ENCODE assay signal across 27 cellular contexts in the genomic region with DNA sequence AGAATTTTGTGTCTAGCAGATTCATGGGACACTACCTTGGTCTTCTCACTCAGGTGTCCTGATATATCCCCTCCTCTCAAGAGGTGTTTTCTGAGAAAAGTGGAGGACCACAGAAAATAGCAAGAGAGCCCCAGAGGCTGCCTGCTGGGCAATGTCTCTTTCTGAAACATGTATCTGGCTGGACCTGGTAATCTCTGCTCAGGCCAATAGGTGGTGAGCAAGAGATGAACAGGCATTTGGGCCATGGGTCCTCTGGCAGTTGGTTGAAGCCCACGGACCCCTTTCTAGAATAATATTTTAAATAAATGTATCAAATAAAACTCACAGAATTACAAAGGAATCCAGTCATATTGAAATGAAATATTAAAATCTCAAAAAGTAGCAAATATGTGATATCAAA. TPM values are rescaled to one million over a fixed set of nuclear protein-coding genes. Genes with fewer than 3 reads are reported as not detected.
A peak's percentile ranks its signal among the peaks of the same experiment; 100 is the strongest.
DNase-seq lines count a peak whose midpoint lies in the region; ATAC-seq, FAIRE-seq and TF ChIP-seq lines count a peak whose summit lies in the region.
"Had no signal": no experiment of that assay in that cellular context is flagged by ENCODE, and none has a peak within 500 bp of the region (broad histone marks: within the 10 kb centered on the region; RNA-seq: fewer than 3 reads in every experiment).

No MANE protein-coding gene starts in this region.

- H3K36me3 ChIP-seq in bronchial epithelial cell (ENCODE audit: control insufficient read depth, insufficient read depth, low read length), result no peaks in the 10 kb centered on the region
- H3K36me3 ChIP-seq: esophagus muscularis mucosa, thyroid gland had no signal

- no peak for FAIRE-seq in bronchial epithelial cell (lab: Jason Lieb, UNC)
- FAIRE-seq in GM12891 (lab: Jason Lieb, UNC), result no peak
- FAIRE-seq: colon had no signal

- ATAC-seq in foreskin keratinocyte, result no peak
- ATAC-seq: activated CD8-positive, alpha-beta T cell treated with anti-CD3 and anti-CD28 coated beads, Interleukin-2, amount 10 ng/mL, durations not matched to agents 7 days and 5 days; stimulated activated naive CD8-positive, alpha-beta T cell treated with anti-CD3 and anti-CD28 coated beads, Interleukin-15, amount 100 ng/mL, for 72 hours had no signal

- no peak overlapping the region for H3K27ac ChIP-seq in C4-2B
- H3K27ac ChIP-seq in foreskin keratinocyte, result no peak overlapping the region
- H3K27ac ChIP-seq: esophagus muscularis mucosa, KMS-11, thyroid gland had no signal

- H3K27me3 ChIP-seq in bronchial epithelial cell (ENCODE audit: control insufficient read depth, insufficient read depth, low read length) (no peaks in the 10 kb centered on the region), foreskin keratinocyte (peaks cover 3% of the 10 kb centered on the region)
- H3K27me3 ChIP-seq: esophagus muscularis mucosa, thyroid gland had no signal

- peaks cover 3% of the 10 kb centered on the region for H3K4me1 ChIP-seq in foreskin keratinocyte

- H3K4me3 ChIP-seq in LNCaP clone FGC (ENCODE audit: low read depth, low read length), result no peak overlapping the region
- H3K4me3 ChIP-seq in bronchial epithelial cell (ENCODE audit: low read depth, low read length), result no peak overlapping the region
- H3K4me3 ChIP-seq: esophagus muscularis mucosa, thyroid gland had no signal

- TF ChIP-seq POLR2A in GM12891 (IDR thresholded peaks at IDR 0.05; ENCODE audit: low read depth, low read length), result no peak

- TF ChIP-seq CTCF in C4-2B (conservative IDR thresholded peaks at IDR 0.05) (peak; percentile 13; the same call in 1 of the 2 replicates), LNCaP clone FGC (IDR thresholded peaks at IDR 0.05; ENCODE audit: control insufficient read depth, extremely low read depth, insufficient read depth) (0 out of 2 replicates have a peak, but pooled peaks have one; percentile 8), bronchial epithelial cell (IDR thresholded peaks at IDR 0.05; ENCODE audit: insufficient read depth, low read length, severe bottlenecking) (peak; percentile 13), foreskin keratinocyte (conservative IDR thresholded peaks at IDR 0.05) (peak; percentile 43)

- no peak for DNase-seq in LNCaP clone FGC (ENCODE audit: low read depth)
- DNase-seq in bronchial epithelial cell (ENCODE audit: low read depth), result no peak
- DNase-seq in foreskin keratinocyte, result no peak
- no peak for DNase-seq in kidney tubule cell (ENCODE audit: low spot score)
- DNase-seq in HuH-7.5 (ENCODE audit: low spot score), result no peak
- no peak for DNase-seq in GM12891 (ENCODE audit: insufficient read length, low spot score)
- no peak for DNase-seq in NCI-H510A (lab: John Stamatoyannopoulos, UW)
- DNase-seq: activated CD4-positive, CD25-positive, alpha-beta regulatory T cell treated with anti-CD3 and anti-CD28 coated beads, Interleukin-2, amount 50 U/mL, for 72 hours; activated CD8-positive, alpha-beta T cell treated with anti-CD3 and anti-CD28 coated beads, Interleukin-2, amount 10 ng/mL, durations not matched to agents 7 days and 5 days; activated effector memory CD4-positive, alpha-beta T cell treated with anti-CD3 and anti-CD28 coated beads, Interleukin-2, amount 50 U/mL, for 16 hours; activated T-cell treated with anti-CD3 and anti-CD28 coated beads for 4 hours; effector memory CD4-positive, alpha-beta T cell; kidney glomerular epithelial cell; NCI-H1694 treated with DMSO at 0.1 percent for 48 hours; NCI-H2171 treated with DMSO at 0.1 percent for 48 hours; NCI-H526 treated with DMSO at 0.1 percent for 48 hours; stimulated activated naive CD8-positive, alpha-beta T cell treated with anti-CD3 and anti-CD28 coated beads, Interleukin-15, amount 100 ng/mL, for 72 hours; thyroid gland had no signal

TF ChIP-seq in GM12891, 5 proteins besides CTCF, POLR2A, EP300 and RAD21:
- no peak for TF ChIP-seq PAX5 (IDR thresholded peaks at IDR 0.05; ENCODE audit: insufficient read depth, low read length, severe bottlenecking)
- no peak for TF ChIP-seq SPI1 (IDR thresholded peaks at IDR 0.05; ENCODE audit: low read depth, low read length)
- TF ChIP-seq POLR2AphosphoS5 (IDR thresholded peaks at IDR 0.05; ENCODE audit: low read depth, low read length), result no peak
- TF ChIP-seq POU2F2 (IDR thresholded peaks at IDR 0.05; ENCODE audit: low read depth, low read length), result no peak
- TF ChIP-seq TAF1 (IDR thresholded peaks at IDR 0.05; ENCODE audit: low read depth, low read length), result no peak

RNA-seq across cellular contexts. Expression of a gene that starts 8.8 kb away (rescaled TPM):
- total RNA-seq in bronchial epithelial cell (12.6 and 21.4 TPM in 2 replicates), foreskin keratinocyte (2.0 and 2.6 TPM in 2 replicates)
- 1.1 and 1.8 TPM in 2 replicates for polyA plus RNA-seq in foreskin keratinocyte
- polyA plus RNA-seq in GM12891 (2012; ENCODE audit: low read depth, missing spikeins), result not detected
- total RNA-seq: activated CD8-positive, alpha-beta T cell treated with anti-CD3 and anti-CD28 coated beads, Interleukin-2, amount 10 ng/mL, durations not matched to agents 7 days and 5 days; HT-29 had no signal

RNA-seq across cellular contexts. Expression of a gene that starts 23.1 kb away (rescaled TPM):
- total RNA-seq in bronchial epithelial cell, result not detected in 2 replicates
- not detected in 2 replicates for total RNA-seq in foreskin keratinocyte
- polyA plus RNA-seq in foreskin keratinocyte, result not detected in 2 replicates
- not detected for polyA plus RNA-seq in GM12891 (2012; ENCODE audit: low read depth, missing spikeins)
- total RNA-seq: activated CD8-positive, alpha-beta T cell treated with anti-CD3 and anti-CD28 coated beads, Interleukin-2, amount 10 ng/mL, durations not matched to agents 7 days and 5 days; esophagus muscularis mucosa; glomerular endothelial cell; HT-29; lung microvascular endothelial cell; neural crest cell; posterior vena cava; thyroid gland had no signal

RNA-seq across cellular contexts. Expression of a gene that starts 27.9 kb away (rescaled TPM):
- under 0.01 and 0.13 TPM in 2 replicates for total RNA-seq in bronchial epithelial cell
- not detected in 2 replicates for total RNA-seq in foreskin keratinocyte
- not detected in 2 replicates for polyA plus RNA-seq in foreskin keratinocyte
- polyA plus RNA-seq in GM12891 (2012; ENCODE audit: low read depth, missing spikeins), result 0.05 TPM
- total RNA-seq: HT-29 had no signal
